8 cellular contexts compared by ENCODE assay signal in genomic region chr3:15795563-15796308, GRCh38. TPM values are rescaled to one million over a fixed set of nuclear protein-coding genes. Genes with fewer than 3 reads are reported as not detected.
DNase-seq lines count a peak whose midpoint lies in the region; ATAC-seq and TF ChIP-seq lines count a peak whose summit lies in the region.

No MANE protein-coding gene starts in this region.

- no peak overlapping the region for H3K4ac ChIP-seq in neuronal stem cell (ENCODE audit: low read length)

- H2BK15ac ChIP-seq in neuronal stem cell (ENCODE audit: low read length) = no peak overlapping the region

- H2AFZ ChIP-seq in neuronal stem cell (ENCODE audit: low read length) = no peak overlapping the region

- H3K4me2 ChIP-seq in neuronal stem cell (ENCODE audit: insufficient read depth, low read length, poor library complexity, severe bottlenecking) = no peak overlapping the region

- no peak overlapping the region for H3K23ac ChIP-seq in neuronal stem cell (ENCODE audit: low read depth, low read length, poor library complexity)

- H2BK12ac ChIP-seq in neuronal stem cell (ENCODE audit: low read length) = no peak overlapping the region

- peak overlapping the region; percentile 22; the same call in 1 of the 2 replicates for H3K4me3 ChIP-seq in HUES64 (ENCODE audit: low read length)
- H3K4me3 ChIP-seq in kidney epithelial cell (ENCODE audit: low read depth, low read length) = peak overlapping the region; percentile 33
- H3K4me3 ChIP-seq in tibial nerve = peak overlapping the region; percentile 9 to 47 (median 18)
- peak overlapping the region in 1 of 2 donors; percentile 34 for H3K4me3 ChIP-seq in neuronal stem cell (ENCODE audit: low read length in 2 of 2)
- no peak overlapping the region for H3K4me3 ChIP-seq in BE2C (ENCODE audit: low read depth, low read length)

- peak in 1 of 2 donors; percentile 21 for TF ChIP-seq EP300 in tibial nerve (IDR thresholded peaks at IDR 0.05)

- H3K27ac Mint-ChIP-seq in activated naive CD8-positive, alpha-beta T cell = peak overlapping the region; percentile 61

- H3K18ac ChIP-seq in neuronal stem cell (ENCODE audit: low read length) = no peak overlapping the region

- H3K36me3 ChIP-seq in HUES64 (ENCODE audit: insufficient read depth, low read length) (peaks cover 32% of the 10 kb centered on the region), kidney epithelial cell (ENCODE audit: control insufficient read depth, insufficient read depth, low read length) (no peaks in the 10 kb centered on the region), tibial nerve (peaks cover 0 to 6% (median 0%) of the 10 kb centered on the region in 3 donors), neuronal stem cell (replicated peaks in 1 of 2; ENCODE audit: control insufficient read depth in 2 of 2, insufficient read depth in 2 of 2, low read length in 2 of 2) (peaks cover 0 to 24% of the 10 kb centered on the region in 2 donors), BE2C (no peaks in the 10 kb centered on the region)

- H3K9me3 ChIP-seq in HUES64 (ENCODE audit: insufficient read depth, low read depth, low read length) = peaks cover 4% of the 10 kb centered on the region; the same call in 1 of the 2 replicates
- H3K9me3 ChIP-seq in tibial nerve = no peaks in the 10 kb centered on the region
- H3K9me3 ChIP-seq in neuronal stem cell (replicated peaks in 1 of 2; ENCODE audit: control insufficient read depth in 2 of 2, insufficient read depth in 1 of 2, low read depth in 1 of 2, low read length in 2 of 2) = peaks cover 0 to 12% of the 10 kb centered on the region in 2 donors
- H3K9me3 ChIP-seq in BE2C = no peaks in the 10 kb centered on the region

- 93% methylated on average over 2 of the region's 4 CpGs for WGBS in HUES64
- 7 to 8% methylated on average over 4 of the region's 4 CpGs for WGBS in tibial nerve, 2 donors
- no CpG with 5 or more reads among the region's 4 CpGs for WGBS in neuronal stem cell (ENCODE audit: extremely low coverage in 2 of 2, insufficient read length in 2 of 2, insufficient replicate concordance in 1 of 2), 2 donors

- H2BK5ac ChIP-seq in neuronal stem cell (ENCODE audit: low read length) = no peak overlapping the region

- DNase-seq in kidney epithelial cell (ENCODE audit: low read depth) (no peak), tibial nerve (ENCODE audit: low spot score in 2 of 2) (no peak), neuronal stem cell (ENCODE audit: low spot score) (no peak), KG1 (lab: John Stamatoyannopoulos, UW) (no peak), BE2C (no peak)

- H3K14ac ChIP-seq in neuronal stem cell (ENCODE audit: low read length) = no peak overlapping the region

- no peak overlapping the region for H3K27ac ChIP-seq in HUES64 (ENCODE audit: low read depth, low read length)
- peak overlapping the region; percentile 51 to 93 (median 82) for H3K27ac ChIP-seq in tibial nerve
- no peak overlapping the region for H3K27ac ChIP-seq in neuronal stem cell (replicated peaks; ENCODE audit: low read length)

- peaks cover 24% of the 10 kb centered on the region for H3K36me3 Mint-ChIP-seq in activated naive CD8-positive, alpha-beta T cell

- no peaks in the 10 kb centered on the region for H3K79me1 ChIP-seq in neuronal stem cell (ENCODE audit: low read depth, low read length)

- peak overlapping the region; percentile 67 for H3K4me3 Mint-ChIP-seq in activated naive CD8-positive, alpha-beta T cell

- H3K27me3 ChIP-seq in HUES64 (ENCODE audit: insufficient read depth, low read length) (no peaks in the 10 kb centered on the region), kidney epithelial cell (ENCODE audit: control insufficient read depth, insufficient read depth, low read length) (no peaks in the 10 kb centered on the region), tibial nerve (no peaks in the 10 kb centered on the region), neuronal stem cell (ENCODE audit: control insufficient read depth in 3 of 3, insufficient read depth in 3 of 3, low read depth in 1 of 3, low read length in 3 of 3) (no peaks in the 10 kb centered on the region), BE2C (no peaks in the 10 kb centered on the region)

- peak; percentile 37 for ATAC-seq in GM18519 (IDR thresholded peaks at IDR 0.05; ENCODE audit: low FRiP score, unreplicated experiment)

- peaks cover 3% of the 10 kb centered on the region for H3K9me3 Mint-ChIP-seq in activated naive CD8-positive, alpha-beta T cell (ENCODE audit: low read depth)

- H3K4me1 Mint-ChIP-seq in activated naive CD8-positive, alpha-beta T cell (ENCODE audit: low read depth) = peaks cover 71% of the 10 kb centered on the region

- peak overlapping the region; percentile 46; the same call in 1 of the 2 replicates for H3K9ac ChIP-seq in HUES64 (ENCODE audit: low read depth, low read length)
- no peak overlapping the region for H3K9ac ChIP-seq in neuronal stem cell (ENCODE audit: low read depth, low read length, poor library complexity)

- no peak overlapping the region for H4K8ac ChIP-seq in neuronal stem cell (ENCODE audit: low read depth, low read length)

- H2AK5ac ChIP-seq in neuronal stem cell (ENCODE audit: low read depth, low read length) = no peak overlapping the region

- TF ChIP-seq POLR2A in tibial nerve (IDR thresholded peaks at IDR 0.05) = no peak

- TF ChIP-seq CTCF in kidney epithelial cell (IDR thresholded peaks at IDR 0.05; ENCODE audit: insufficient read depth, low read length, poor library complexity, severe bottlenecking) (no peak), tibial nerve (IDR thresholded peaks at IDR 0.05) (no peak), BE2C (IDR thresholded peaks at IDR 0.05; ENCODE audit: low read depth, low read length) (no peak)

- no peak overlapping the region for H4K91ac ChIP-seq in neuronal stem cell (ENCODE audit: low read depth, low read length, poor library complexity)

- no peak overlapping the region for H2BK120ac ChIP-seq in neuronal stem cell (ENCODE audit: low read depth, low read length)

- H3K4me1 ChIP-seq in HUES64 (ENCODE audit: insufficient read depth, low read length) (peaks cover 42% of the 10 kb centered on the region), tibial nerve (peaks cover 0 to 56% (median 17%) of the 10 kb centered on the region in 4 donors), neuronal stem cell (ENCODE audit: control insufficient read depth in 2 of 2, insufficient read depth in 1 of 2, low read depth in 1 of 2, low read length in 2 of 2) (peaks cover 0 to 17% of the 10 kb centered on the region in 2 donors), BE2C (no peaks in the 10 kb centered on the region)

- no peaks in the 10 kb centered on the region for H3K27me3 Mint-ChIP-seq in activated naive CD8-positive, alpha-beta T cell

RNA-seq across cellular contexts. Expression of gene ANKRD28, which starts 2.0 kb away (rescaled TPM):
- 25.5 TPM for polyA plus RNA-seq in HUES64 (2013, experiment 1 of 2)
- polyA plus RNA-seq in HUES64 (2013, experiment 2 of 2) = 23.3 TPM
- total RNA-seq in kidney epithelial cell (27.4 and 28.4 TPM in 2 replicates), tibial nerve (10 to 100 TPM; 78.3 to 93.6 (median 81.0) TPM)
- 11.7 TPM for polyA plus RNA-seq in neuronal stem cell (2013, experiment 1 of 2)
- polyA plus RNA-seq in neuronal stem cell (2013, experiment 2 of 2) = 11.4 TPM
- 4.5 TPM for polyA plus RNA-seq in BE2C (2012; ENCODE audit: insufficient read depth, insufficient read length, low read depth)

Comparison
In these comparisons a context has a peak if more than half of its experiments do, and no peak if none do; other contexts are left out.
1. H3K27ac ChIP-seq: peak in tibial nerve (4 of 4); none in HUES64 (single experiment) and neuronal stem cell (single experiment).